Comparison of ENCODE assay signal across 15 cellular contexts in genomic region chr10:77411805-77412204, GRCh38.
DNase-seq lines count a peak whose midpoint lies in the region; ATAC-seq and TF ChIP-seq lines count a peak whose summit lies in the region.
"Had no signal": no experiment of that assay in that cellular context is flagged by ENCODE, and none has a peak within 500 bp of the region (broad histone marks: within the 10 kb centered on the region; RNA-seq: fewer than 3 reads in every experiment).

No MANE protein-coding gene starts in this region.

- TF ChIP-seq POLR2A in esophagus muscularis mucosa (IDR thresholded peaks at IDR 0.05; ENCODE audit: low read depth): no peak
- TF ChIP-seq POLR2A in transverse colon (IDR thresholded peaks at IDR 0.05): no peak

- no peak for ATAC-seq in left lobe of liver
- no peak for ATAC-seq in activated T-cell treated with anti-CD3 and anti-CD28 coated beads, Interleukin-2, amount 50 U/mL, for 72 hours (replicated peaks in 1 of 2)
- ATAC-seq: CD8-positive, alpha-beta T cell; HCT116 had no signal

- 82% methylated on average over 11 of the region's 11 CpGs for WGBS in esophagus muscularis mucosa
- 80 to 89% methylated on average over 1 to 11 of the region's 11 CpGs for WGBS in transverse colon (ENCODE audit: low coverage in 1 of 2), 2 donors

- in situ Hi-C loops in transverse colon (cut with MboI; ENCODE audit: low pct_ligation_motif_present in 1 of 4, low pct_unique_long_range_greater_than_20kb in 1 of 4, low sequenced_read_pairs in 3 of 4): loop anchor here in 1 of 4 donors (25.0 kb wide), 1 partner anchor 225 kb away; the partner anchor contains the start of gene KCNMA1

- no peak overlapping the region for H3K4me3 ChIP-seq in esophagus muscularis mucosa
- H3K4me3 ChIP-seq in rectal smooth muscle tissue (ENCODE audit: low read length): no peak overlapping the region
- no peak overlapping the region for H3K4me3 ChIP-seq in transverse colon
- H3K4me3 ChIP-seq: GM23248 had no signal

- DNase-seq in DMS79 treated with DMSO at 0.1 percent for 48 hours (lab: John Stamatoyannopoulos, UW) (peak; percentile 51), DMS79 (lab: John Stamatoyannopoulos, UW) (no peak), esophagus muscularis mucosa (ENCODE audit: extremely low spot score) (no peak), transverse colon (no peak), left lobe of liver (ENCODE audit: low spot score) (no peak), NCI-H526 (lab: John Stamatoyannopoulos, UW) (no peak)
- no peak for DNase-seq in activated T-cell treated with anti-CD3 and anti-CD28 coated beads, Interleukin-2, amount 50 U/mL, for 72 hours
- DNase-seq: CD8-positive, alpha-beta T cell; COR-L47; GM23248 had no signal

- intact Hi-C loops in esophagus muscularis mucosa (cut with DNase I): no loop called here
- intact Hi-C loops in transverse colon (cut with DNase I; ENCODE audit: low total_unique reads): no loop called here

- H3K9ac ChIP-seq in rectal smooth muscle tissue (ENCODE audit: low read length): no peak overlapping the region
- H3K9ac ChIP-seq: GM23248 had no signal

- H3K27me3 ChIP-seq in esophagus muscularis mucosa (no peaks in the 10 kb centered on the region), rectal smooth muscle tissue (ENCODE audit: control insufficient read depth, insufficient read depth, low read length) (no peaks in the 10 kb centered on the region), transverse colon (no peaks in the 10 kb centered on the region)

- H3K36me3 Mint-ChIP-seq in activated T-cell treated with anti-CD3 and anti-CD28 coated beads, Interleukin-2, amount 50 U/mL, for 72 hours (ENCODE audit: insufficient read depth in 2 of 2): no peaks in the 10 kb centered on the region
- H3K36me3 Mint-ChIP-seq: CD14-positive monocyte; CD8-positive, alpha-beta T cell had no signal

- TF ChIP-seq CTCF in esophagus muscularis mucosa (IDR thresholded peaks at IDR 0.05) (no peak), transverse colon (IDR thresholded peaks at IDR 0.05) (no peak)

- no peak overlapping the region for H3K4me3 Mint-ChIP-seq in activated T-cell treated with anti-CD3 and anti-CD28 coated beads, Interleukin-2, amount 50 U/mL, for 72 hours
- H3K4me3 Mint-ChIP-seq: CD14-positive monocyte; CD8-positive, alpha-beta T cell had no signal

- no peak overlapping the region for H3K27ac Mint-ChIP-seq in activated T-cell treated with anti-CD3 and anti-CD28 coated beads, Interleukin-2, amount 50 U/mL, for 72 hours
- H3K27ac Mint-ChIP-seq: CD8-positive, alpha-beta T cell had no signal

- no peaks in the 10 kb centered on the region for H3K9me3 Mint-ChIP-seq in activated T-cell treated with anti-CD3 and anti-CD28 coated beads, Interleukin-2, amount 50 U/mL, for 72 hours
- H3K9me3 Mint-ChIP-seq: CD14-positive monocyte; CD8-positive, alpha-beta T cell had no signal

- no peaks in the 10 kb centered on the region for H3K36me3 ChIP-seq in esophagus muscularis mucosa
- H3K36me3 ChIP-seq in rectal smooth muscle tissue (ENCODE audit: control insufficient read depth, insufficient read depth, low read length): no peaks in the 10 kb centered on the region
- H3K36me3 ChIP-seq in transverse colon: no peaks in the 10 kb centered on the region

- H3K9me3 ChIP-seq in esophagus muscularis mucosa: no peaks in the 10 kb centered on the region
- H3K9me3 ChIP-seq in transverse colon: no peaks in the 10 kb centered on the region

- TF ChIP-seq EP300 in esophagus muscularis mucosa (IDR thresholded peaks at IDR 0.05): no peak
- no peak for TF ChIP-seq EP300 in transverse colon (IDR thresholded peaks at IDR 0.05; ENCODE audit: low read depth)

- no peaks in the 10 kb centered on the region for H3K4me1 Mint-ChIP-seq in activated T-cell treated with anti-CD3 and anti-CD28 coated beads, Interleukin-2, amount 50 U/mL, for 72 hours (ENCODE audit: low read depth)
- H3K4me1 Mint-ChIP-seq: CD14-positive monocyte had no signal

- H3K4me1 ChIP-seq in esophagus muscularis mucosa (peaks cover 7 to 98% (median 80%) of the 10 kb centered on the region in 4 donors), rectal smooth muscle tissue (ENCODE audit: control insufficient read depth, insufficient read depth, low read length) (peaks cover 42% of the 10 kb centered on the region), transverse colon (peaks cover 34 to 39% (median 38%) of the 10 kb centered on the region in 4 donors)

- peaks cover 7% of the 10 kb centered on the region for H3K27me3 Mint-ChIP-seq in activated T-cell treated with anti-CD3 and anti-CD28 coated beads, Interleukin-2, amount 50 U/mL, for 72 hours (ENCODE audit: low read depth)

- H3K27ac ChIP-seq in esophagus muscularis mucosa (replicated peaks in 1 of 4) (peak overlapping the region; percentile 53 to 75 (median 70)), rectal smooth muscle tissue (ENCODE audit: low read depth, low read length) (peak overlapping the region; percentile 52), transverse colon (peak overlapping the region in 3 of 4 donors; percentile 49 to 70 (median 68))
- H3K27ac ChIP-seq: 22Rv1, GM23248, HL-60 had no signal
